ENCODE assay signal across 6 cellular contexts in the genomic region with DNA sequence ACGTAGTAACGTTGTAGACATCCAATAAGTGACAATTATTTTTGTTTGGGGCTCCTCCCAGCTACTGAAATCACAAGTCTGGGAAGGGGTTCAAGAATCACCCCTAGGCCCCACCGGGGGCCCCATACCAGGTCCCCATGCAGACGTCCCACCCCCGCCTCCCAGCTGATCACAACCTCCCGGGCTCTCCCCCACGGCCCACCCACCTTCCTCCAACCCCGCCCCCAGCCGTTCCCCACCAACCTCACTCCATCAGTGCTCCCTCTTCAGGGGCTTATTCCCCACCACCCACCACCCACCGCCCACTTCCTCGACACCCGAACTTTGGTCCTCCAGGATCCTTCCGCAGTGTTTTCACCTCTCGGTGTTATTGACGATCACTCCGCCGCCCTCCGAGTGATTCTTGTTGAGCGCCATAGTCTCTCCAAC. TPM values are rescaled to one million over a fixed set of nuclear protein-coding genes. Genes with fewer than 3 reads are reported as not detected.
A peak's percentile ranks its signal among the peaks of the same experiment; 100 is the strongest.
DNase-seq lines count a peak whose midpoint lies in the region; ATAC-seq and TF ChIP-seq lines count a peak whose summit lies in the region.

No MANE protein-coding gene starts in this region.

- H3K9ac ChIP-seq in DND-41 (ENCODE audit: low read depth, low read length) (peak overlapping the region; percentile 64), mesendoderm (ENCODE audit: low read length) (peak overlapping the region; percentile 73)

- peaks cover 5% of the 10 kb centered on the region for H4K20me1 ChIP-seq in DND-41 (ENCODE audit: insufficient read depth, low read length)

- no peak overlapping the region for H2BK5ac ChIP-seq in mesendoderm (ENCODE audit: low read length)

- WGBS in mesendoderm (ENCODE audit: extremely low coverage, insufficient coverage, low lambda C conversion rate): no CpG with 5 or more reads among the region's 19 CpGs

- TF ChIP-seq CTCF in DND-41 (IDR thresholded peaks at IDR 0.05; ENCODE audit: borderline replicate concordance, extremely low read depth, low read length, poor library complexity, severe bottlenecking): peak; percentile 36
- TF ChIP-seq CTCF in WI38 (IDR thresholded peaks at IDR 0.05; ENCODE audit: low read depth, low read length): no peak

- peaks cover 4% of the 10 kb centered on the region for H3K79me1 ChIP-seq in mesendoderm (ENCODE audit: low read length)

- H3K36me3 Mint-ChIP-seq in activated T-helper 2 cell treated with anti-CD3 and anti-CD28 coated beads, Interferon-gamma antibody, Interleukin-2, Interleukin-4, amounts not matched to agents 10 μg/mL and 5 μg/mL and 100 μg/mL, durations not matched to agents 14 hours and 24 hours and 36 hours (ENCODE audit: low read depth): peaks cover 10% of the 10 kb centered on the region

- H3K23ac ChIP-seq in mesendoderm (ENCODE audit: low read length): no peak overlapping the region

- H3K79me2 ChIP-seq in DND-41 (ENCODE audit: insufficient read depth, low read length) (peaks cover 31% of the 10 kb centered on the region), mesendoderm (ENCODE audit: control insufficient read depth, insufficient read depth, low read length) (peaks cover 8% of the 10 kb centered on the region)

- peak overlapping the region; percentile 63 for H2AFZ ChIP-seq in DND-41 (ENCODE audit: low read depth, low read length)

- peak overlapping the region; percentile 43 for H3K4ac ChIP-seq in mesendoderm (ENCODE audit: low read depth, low read length)

- peaks cover 26% of the 10 kb centered on the region for H3K4me1 Mint-ChIP-seq in activated T-helper 2 cell treated with anti-CD3 and anti-CD28 coated beads, Interferon-gamma antibody, Interleukin-2, Interleukin-4, amounts not matched to agents 10 μg/mL and 5 μg/mL and 100 μg/mL, durations not matched to agents 14 hours and 24 hours and 36 hours (ENCODE audit: low read depth)

- H3K9me3 ChIP-seq in DND-41 (ENCODE audit: insufficient read depth, low read length, severe bottlenecking): no peaks in the 10 kb centered on the region

- peak overlapping the region; percentile 58 for H4K8ac ChIP-seq in mesendoderm (ENCODE audit: low read depth, low read length)

- no peaks in the 10 kb centered on the region for H3K27me3 Mint-ChIP-seq in activated T-helper 2 cell treated with anti-CD3 and anti-CD28 coated beads, Interferon-gamma antibody, Interleukin-2, Interleukin-4, amounts not matched to agents 10 μg/mL and 5 μg/mL and 100 μg/mL, durations not matched to agents 14 hours and 24 hours and 36 hours (ENCODE audit: low read depth)

- H3K4me3 ChIP-seq in DND-41 (ENCODE audit: low read depth in 1 of 2, low read length in 2 of 2) (peak overlapping the region; percentile 58 to 64; a peak in 3 of 4 replicates), WI38 (ENCODE audit: low read depth, low read length) (peak overlapping the region; percentile 83), mesendoderm (ENCODE audit: low read length) (peak overlapping the region; percentile 34)

- no peak overlapping the region for H2BK120ac ChIP-seq in mesendoderm (ENCODE audit: low read depth, low read length)

- H2BK15ac ChIP-seq in mesendoderm (replicated peaks; ENCODE audit: low read depth): no peak overlapping the region

- H3K4me2 ChIP-seq in DND-41 (ENCODE audit: insufficient read depth, low read length): peak overlapping the region; percentile 86
- peak overlapping the region; percentile 83 for H3K4me2 ChIP-seq in mesendoderm (ENCODE audit: low read length)

- H3K27ac ChIP-seq in DND-41 (ENCODE audit: low read length): peak overlapping the region; percentile 76
- H3K27ac ChIP-seq in mesendoderm (ENCODE audit: low read depth, low read length): peak overlapping the region; percentile 26

- H4K5ac ChIP-seq in mesendoderm (ENCODE audit: low read length): no peak overlapping the region

- H3K56ac ChIP-seq in mesendoderm (ENCODE audit: low read length): peak overlapping the region; percentile 85

- H3K9me3 Mint-ChIP-seq in activated T-helper 2 cell treated with anti-CD3 and anti-CD28 coated beads, Interferon-gamma antibody, Interleukin-2, Interleukin-4, amounts not matched to agents 10 μg/mL and 5 μg/mL and 100 μg/mL, durations not matched to agents 14 hours and 24 hours and 36 hours: no peaks in the 10 kb centered on the region

- H3K4me3 Mint-ChIP-seq in activated T-helper 2 cell treated with anti-CD3 and anti-CD28 coated beads, Interferon-gamma antibody, Interleukin-2, Interleukin-4, amounts not matched to agents 10 μg/mL and 5 μg/mL and 100 μg/mL, durations not matched to agents 14 hours and 24 hours and 36 hours (ENCODE audit: low read depth): no peak overlapping the region

- H3K27ac Mint-ChIP-seq in activated T-helper 2 cell treated with anti-CD3 and anti-CD28 coated beads, Interferon-gamma antibody, Interleukin-2, Interleukin-4, amounts not matched to agents 10 μg/mL and 5 μg/mL and 100 μg/mL, durations not matched to agents 14 hours and 24 hours and 36 hours: no peak overlapping the region

- H3K18ac ChIP-seq in mesendoderm (ENCODE audit: low read length): peak overlapping the region; percentile 71

- H3K4me1 ChIP-seq in DND-41 (ENCODE audit: insufficient read depth, low read length) (peaks cover 17% of the 10 kb centered on the region), mesendoderm (ENCODE audit: control insufficient read depth, low read depth, low read length) (peaks cover 3% of the 10 kb centered on the region)

- DNase-seq in DND-41 (no peak), mesendoderm (no peak), SKM-1 treated with dmso at 0.1 percent for 144 hours (lab: John Stamatoyannopoulos, UW; ENCODE audit: unreplicated experiment) (no peak), activated gamma-delta T cell (lab: John Stamatoyannopoulos, UW) (no peak)
- no peak for DNase-seq in activated T-helper 2 cell treated with anti-CD3 and anti-CD28 coated beads, Interferon-gamma antibody, Interleukin-2, Interleukin-4, amounts not matched to agents 10 μg/mL and 5 μg/mL and 100 μg/mL, durations not matched to agents 14 hours and 24 hours and 36 hours (ENCODE audit: low spot score)

- H3K27me3 ChIP-seq in DND-41 (ENCODE audit: insufficient read depth, low read length, poor library complexity): no peaks in the 10 kb centered on the region
- no peaks in the 10 kb centered on the region for H3K27me3 ChIP-seq in mesendoderm (ENCODE audit: insufficient read depth, low read length, poor library complexity)

- peak; percentile 25 for ATAC-seq in DND-41 (ENCODE audit: insufficient read depth, low read depth)

- no peak overlapping the region for H2AK5ac ChIP-seq in mesendoderm (ENCODE audit: low read length)

- H3K36me3 ChIP-seq in DND-41 (ENCODE audit: insufficient read depth, low read length) (peaks cover 13% of the 10 kb centered on the region), mesendoderm (ENCODE audit: control insufficient read depth, insufficient read depth, low read length) (peaks cover 2% of the 10 kb centered on the region)

- intact Hi-C loops in activated T-helper 2 cell treated with anti-CD3 and anti-CD28 coated beads, Interferon-gamma antibody, Interleukin-2, Interleukin-4, amounts not matched to agents 10 μg/mL and 5 μg/mL and 100 μg/mL, durations not matched to agents 14 hours and 24 hours and 36 hours (cut with micrococcal nuclease): loop anchor here (1.0 to 2.0 kb wide), 6 partner anchors 9 to 76 kb away; partner anchors contain the start of genes MRPL38, UNC13D and UNK

RNA-seq across cellular contexts. Expression of gene WBP2, which starts 0.2 kb away (rescaled TPM):
- 70.2 TPM for polyA plus RNA-seq in mesendoderm (2013, experiment 1 of 2)
- polyA plus RNA-seq in mesendoderm (2013, experiment 2 of 2): 71.9 TPM
- 79.3 and 80.7 TPM in 2 replicates for total RNA-seq in activated T-helper 2 cell treated with anti-CD3 and anti-CD28 coated beads, Interferon-gamma antibody, Interleukin-2, Interleukin-4, amounts not matched to agents 10 μg/mL and 5 μg/mL and 100 μg/mL, durations not matched to agents 14 hours and 24 hours and 36 hours

RNA-seq across cellular contexts. Expression of gene UNC13D, which starts 10.7 kb away (rescaled TPM):
- 2.1 TPM for polyA plus RNA-seq in mesendoderm (2013, experiment 1 of 2)
- polyA plus RNA-seq in mesendoderm (2013, experiment 2 of 2): 2.4 TPM
- 165 and 175 TPM in 2 replicates for total RNA-seq in activated T-helper 2 cell treated with anti-CD3 and anti-CD28 coated beads, Interferon-gamma antibody, Interleukin-2, Interleukin-4, amounts not matched to agents 10 μg/mL and 5 μg/mL and 100 μg/mL, durations not matched to agents 14 hours and 24 hours and 36 hours

RNA-seq across cellular contexts. Expression of gene TRIM47, which starts 23.5 kb away (rescaled TPM):
- polyA plus RNA-seq in mesendoderm (2013, experiment 1 of 2): 1.5 TPM
- polyA plus RNA-seq in mesendoderm (2013, experiment 2 of 2): 2.1 TPM
- 22.5 and 24.5 TPM in 2 replicates for total RNA-seq in activated T-helper 2 cell treated with anti-CD3 and anti-CD28 coated beads, Interferon-gamma antibody, Interleukin-2, Interleukin-4, amounts not matched to agents 10 μg/mL and 5 μg/mL and 100 μg/mL, durations not matched to agents 14 hours and 24 hours and 36 hours

RNA-seq across cellular contexts. Expression of gene TRIM65, which starts 41.9 kb away (rescaled TPM):
- 31.0 TPM for polyA plus RNA-seq in mesendoderm (2013, experiment 1 of 2)
- 30.0 TPM for polyA plus RNA-seq in mesendoderm (2013, experiment 2 of 2)
- 42.8 and 45.6 TPM in 2 replicates for total RNA-seq in activated T-helper 2 cell treated with anti-CD3 and anti-CD28 coated beads, Interferon-gamma antibody, Interleukin-2, Interleukin-4, amounts not matched to agents 10 μg/mL and 5 μg/mL and 100 μg/mL, durations not matched to agents 14 hours and 24 hours and 36 hours

RNA-seq across cellular contexts. Expression of gene MRPL38, which starts 49.8 kb away (rescaled TPM):
- polyA plus RNA-seq in mesendoderm (2013, experiment 1 of 2): 67.5 TPM
- polyA plus RNA-seq in mesendoderm (2013, experiment 2 of 2): 68.9 TPM
- 127 and 139 TPM in 2 replicates for total RNA-seq in activated T-helper 2 cell treated with anti-CD3 and anti-CD28 coated beads, Interferon-gamma antibody, Interleukin-2, Interleukin-4, amounts not matched to agents 10 μg/mL and 5 μg/mL and 100 μg/mL, durations not matched to agents 14 hours and 24 hours and 36 hours
